8 cellular contexts compared by ENCODE assay signal in the genomic region with DNA sequence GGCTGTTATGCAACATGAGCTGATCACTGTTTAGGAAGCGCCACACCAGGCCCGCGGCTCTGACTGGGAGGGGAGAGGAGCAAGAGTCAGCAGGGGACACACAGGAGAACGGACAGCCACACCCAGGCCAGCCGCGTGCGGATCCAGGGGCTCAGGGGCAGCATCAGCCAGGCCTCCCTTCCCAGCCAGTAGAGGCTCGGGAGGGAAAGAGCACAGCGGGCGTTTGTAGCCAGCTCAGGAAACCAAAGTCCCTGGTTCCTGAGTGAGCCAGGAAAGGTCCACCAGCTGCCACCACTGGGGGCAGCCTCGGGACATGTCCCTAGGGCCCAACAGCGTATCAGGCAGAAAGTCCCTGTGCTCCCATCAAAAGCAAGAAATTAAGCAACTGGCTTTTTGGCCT.
DNase-seq lines count a peak whose midpoint lies in the region; ATAC-seq and TF ChIP-seq lines count a peak whose summit lies in the region.

No MANE protein-coding gene starts in this region.

- no peaks in the 10 kb centered on the region for H3K4me1 ChIP-seq in upper lobe of right lung
- no peaks in the 10 kb centered on the region for H3K4me1 ChIP-seq in effector memory CD4-positive, alpha-beta T cell (ENCODE audit: control insufficient read depth, insufficient read depth, low read length, poor library complexity, severe bottlenecking)

- H3K36me3 ChIP-seq in H7 (replicated peaks; ENCODE audit: control insufficient read depth, insufficient read depth, low read length) (no peaks in the 10 kb centered on the region; the same call in 1 of the 2 replicates), upper lobe of right lung (peaks cover 47% of the 10 kb centered on the region)
- no peaks in the 10 kb centered on the region for H3K36me3 ChIP-seq in effector memory CD4-positive, alpha-beta T cell (ENCODE audit: control insufficient read depth, insufficient read depth, low read length)

- H3K27ac ChIP-seq in angular gyrus (ENCODE audit: low read depth, low read length) (peak overlapping the region; percentile 44), upper lobe of right lung (no peak overlapping the region)
- no peak overlapping the region for H3K27ac ChIP-seq in effector memory CD4-positive, alpha-beta T cell (ENCODE audit: insufficient read depth, low read length, poor library complexity, severe bottlenecking)

- H3K9me3 ChIP-seq in upper lobe of right lung: no peaks in the 10 kb centered on the region
- H3K9me3 ChIP-seq in effector memory CD4-positive, alpha-beta T cell (ENCODE audit: control insufficient read depth, low read length): no peaks in the 10 kb centered on the region

- H3K27me3 ChIP-seq in H7 (ENCODE audit: control insufficient read depth, insufficient read depth, low read length): no peaks in the 10 kb centered on the region
- H3K27me3 ChIP-seq in upper lobe of right lung: no peaks in the 10 kb centered on the region
- H3K27me3 ChIP-seq in effector memory CD4-positive, alpha-beta T cell (replicated peaks; ENCODE audit: control insufficient read depth, insufficient read depth, low read length, poor library complexity, severe bottlenecking): no peaks in the 10 kb centered on the region

- H3K4me3 ChIP-seq in H7 (ENCODE audit: insufficient read depth, low read depth, low read length) (no peak overlapping the region), upper lobe of right lung (no peak overlapping the region)
- no peak overlapping the region for H3K4me3 ChIP-seq in effector memory CD4-positive, alpha-beta T cell (ENCODE audit: insufficient read depth, low read depth, low read length, poor library complexity, severe bottlenecking)

- DNase-seq in AG08395 (ENCODE audit: low spot score): peak; percentile 49
- DNase-seq in H7: peak; percentile 95
- DNase-seq in islet precursor cell: peak; percentile 90
- DNase-seq in upper lobe of right lung: no peak
- DNase-seq in effector memory CD4-positive, alpha-beta T cell: no peak
- DNase-seq in stimulated activated CD4-positive, alpha-beta T cell treated with anti-CD3 and anti-CD28 coated beads, Interleukin-2, amount 100 ng/mL, for 48 hours: no peak
- DNase-seq in activated T-cell treated with anti-CD3 and anti-CD28 coated beads, Interleukin-2, amount 50 U/mL, for 1 hour: no peak

- intact Hi-C loops in upper lobe of right lung (cut with DNase I): no loop called here

- ATAC-seq in upper lobe of right lung: peak; percentile 53

- peak; percentile 51 for TF ChIP-seq CTCF in upper lobe of right lung (IDR thresholded peaks at IDR 0.05)

Comparison
In these comparisons a context has a peak if more than half of its experiments do, and no peak if none do; other contexts are left out.
1. DNase-seq: peak in AG08395 (single experiment), H7 (single experiment) and islet precursor cell (single experiment); none in upper lobe of right lung (single experiment), effector memory CD4-positive, alpha-beta T cell (0 of 3), stimulated activated CD4-positive, alpha-beta T cell treated with anti-CD3 and anti-CD28 coated beads, Interleukin-2, amount 100 ng/mL, for 48 hours (0 of 2) and activated T-cell treated with anti-CD3 and anti-CD28 coated beads, Interleukin-2, amount 50 U/mL, for 1 hour (single experiment).